Comparison of ENCODE assay signal across 9 cellular contexts in the genomic region with DNA sequence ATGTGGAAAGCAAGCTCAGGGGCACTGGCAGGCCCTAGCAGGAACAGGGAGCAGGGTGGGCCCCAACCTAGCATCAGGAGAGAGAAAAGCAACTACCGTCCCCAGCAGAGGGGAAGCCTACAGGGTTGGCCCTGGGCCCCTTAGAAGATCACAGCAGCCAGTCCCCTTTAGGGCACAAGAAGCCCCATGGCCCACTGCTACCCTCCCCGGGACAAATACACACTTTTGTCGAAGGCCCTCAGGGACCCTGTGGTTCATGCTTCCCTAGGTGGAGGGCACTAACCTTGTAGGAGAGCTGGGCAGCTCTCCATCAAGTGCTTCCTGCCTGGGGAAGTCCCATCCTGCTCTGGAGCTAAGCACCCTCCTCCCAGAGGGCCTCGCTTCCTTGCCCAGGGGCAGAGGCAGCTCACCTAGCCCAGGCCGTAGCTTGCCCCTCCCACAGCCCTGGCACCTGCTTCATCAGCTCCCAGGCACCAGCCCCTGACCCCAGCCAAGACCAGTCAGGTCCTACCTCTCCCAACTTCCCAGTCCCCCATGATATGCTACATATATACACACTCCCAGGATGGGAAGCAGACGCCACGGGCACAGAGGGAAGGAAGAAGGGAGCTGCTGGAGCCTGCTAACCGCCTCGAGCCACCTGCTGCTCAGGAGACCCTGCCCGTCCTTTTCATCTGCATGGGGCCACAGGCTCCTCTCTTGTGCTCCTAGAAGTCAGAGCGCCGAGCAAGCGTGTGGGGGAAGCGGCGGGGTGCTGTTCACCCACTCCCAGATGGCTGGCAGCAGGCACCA. TPM values are rescaled to one million over a fixed set of nuclear protein-coding genes. Genes with fewer than 3 reads are reported as not detected.
DNase-seq lines count a peak whose midpoint lies in the region; ATAC-seq and TF ChIP-seq lines count a peak whose summit lies in the region.
"Had no signal": no experiment of that assay in that cellular context is flagged by ENCODE, and none has a peak within 500 bp of the region (broad histone marks: within the 10 kb centered on the region; RNA-seq: fewer than 3 reads in every experiment).

No MANE protein-coding gene starts in this region.

- H3K9me2 ChIP-seq in neural cell (ENCODE audit: insufficient read depth, low read length), result no peaks in the 10 kb centered on the region

- H2AFZ ChIP-seq in neural cell (ENCODE audit: low read depth, low read length), result no peak overlapping the region

- TF ChIP-seq RAD21 in neural cell (conservative IDR thresholded peaks at IDR 0.05), result no peak

- peak in 1 of 3 donors; percentile 34 for DNase-seq in CD4-positive, CD25-positive, alpha-beta regulatory T cell
- DNase-seq in GM13976 (ENCODE audit: low spot score) (peak; percentile 47), lower leg skin (ENCODE audit: low spot score in 2 of 2) (no peak)
- DNase-seq in activated naive CD8-positive, alpha-beta T cell treated with anti-CD3 and anti-CD28 coated beads, Interleukin-2, amount 50 U/mL, for 24 hours, result no peak
- DNase-seq: activated CD4-positive, alpha-beta T cell treated with anti-CD3 and anti-CD28 coated beads for 1 hour had no signal

- H4K20me1 ChIP-seq in neural cell (ENCODE audit: insufficient read depth), result no peaks in the 10 kb centered on the region

- peaks cover 23% of the 10 kb centered on the region for H3K4me1 ChIP-seq in CD4-positive, CD25-positive, alpha-beta regulatory T cell (ENCODE audit: control insufficient read depth, insufficient read depth, low read length, poor library complexity, severe bottlenecking)

- peaks cover 5 to 61% (median 22%) of the 10 kb centered on the region in 4 donors for H3K4me1 Mint-ChIP-seq in CD4-positive, CD25-positive, alpha-beta regulatory T cell
- H3K4me1 Mint-ChIP-seq in activated naive CD8-positive, alpha-beta T cell treated with anti-CD3 and anti-CD28 coated beads, Interleukin-2, amount 50 U/mL, for 24 hours, result peaks cover 19% of the 10 kb centered on the region

- no peaks in the 10 kb centered on the region for H3K9me3 Mint-ChIP-seq in CD4-positive, CD25-positive, alpha-beta regulatory T cell
- no peaks in the 10 kb centered on the region for H3K9me3 Mint-ChIP-seq in activated naive CD8-positive, alpha-beta T cell treated with anti-CD3 and anti-CD28 coated beads, Interleukin-2, amount 50 U/mL, for 24 hours

- H3K36me3 ChIP-seq in CD4-positive, CD25-positive, alpha-beta regulatory T cell (ENCODE audit: control insufficient read depth, insufficient read depth, low read length), result peaks cover 75% of the 10 kb centered on the region
- H3K36me3 ChIP-seq in neural cell (ENCODE audit: insufficient read depth, low read length), result peaks cover 11% of the 10 kb centered on the region

- intact Hi-C loops in lower leg skin (cut with DNase I; ENCODE audit: low total_unique reads), result no loop called here

- peak overlapping the region; percentile 80 to 89 (median 89) for H3K27ac Mint-ChIP-seq in CD4-positive, CD25-positive, alpha-beta regulatory T cell
- peak overlapping the region; percentile 59 for H3K27ac Mint-ChIP-seq in activated naive CD8-positive, alpha-beta T cell treated with anti-CD3 and anti-CD28 coated beads, Interleukin-2, amount 50 U/mL, for 24 hours

- H3K4me3 ChIP-seq in CD4-positive, CD25-positive, alpha-beta regulatory T cell (ENCODE audit: low read depth, low read length), result no peak overlapping the region
- H3K4me3 ChIP-seq in neural cell (ENCODE audit: low read length) (no peak overlapping the region), lower leg skin (ENCODE audit: low read depth, poor library complexity, severe bottlenecking) (no peak overlapping the region)

- peaks cover 27% of the 10 kb centered on the region for H3K36me3 Mint-ChIP-seq in CD4-positive, CD25-positive, alpha-beta regulatory T cell
- H3K36me3 Mint-ChIP-seq in activated naive CD8-positive, alpha-beta T cell treated with anti-CD3 and anti-CD28 coated beads, Interleukin-2, amount 50 U/mL, for 24 hours (ENCODE audit: low read depth), result peaks cover 28% of the 10 kb centered on the region

- no peak overlapping the region for H3K4me2 ChIP-seq in neural cell (ENCODE audit: low read length)

- TF ChIP-seq EP300 in neural cell (conservative IDR thresholded peaks at IDR 0.05; ENCODE audit: poor library complexity, severe bottlenecking), result no peak

- in situ Hi-C loops in GM13976 (cut with MboI; ENCODE audit: low sequenced_read_pairs, unreplicated experiment), result no loop called here

- H3K79me2 ChIP-seq in neural cell (replicated peaks; ENCODE audit: insufficient read depth, low read length), result no peaks in the 10 kb centered on the region

- ATAC-seq in CD4-positive, CD25-positive, alpha-beta regulatory T cell (ENCODE audit: low read depth in 2 of 2), result no peak
- peak; percentile 5 for ATAC-seq in activated naive CD8-positive, alpha-beta T cell treated with anti-CD3 and anti-CD28 coated beads, Interleukin-2, amount 50 U/mL, for 24 hours
- ATAC-seq in HG03139 (IDR thresholded peaks at IDR 0.05; ENCODE audit: unreplicated experiment) (no peak), HG03097 (IDR thresholded peaks at IDR 0.05; ENCODE audit: low FRiP score, unreplicated experiment) (no peak), GM18858 (IDR thresholded peaks at IDR 0.05; ENCODE audit: unreplicated experiment) (no peak)

- no peaks in the 10 kb centered on the region for H3K27me3 Mint-ChIP-seq in CD4-positive, CD25-positive, alpha-beta regulatory T cell
- H3K27me3 Mint-ChIP-seq in activated naive CD8-positive, alpha-beta T cell treated with anti-CD3 and anti-CD28 coated beads, Interleukin-2, amount 50 U/mL, for 24 hours, result no peaks in the 10 kb centered on the region

- TF ChIP-seq CTCF in GM13976 (IDR thresholded peaks at IDR 0.05; ENCODE audit: borderline replicate concordance, control extremely low read depth, extremely low read depth, insufficient read depth, missing control alignments) (no peak), neural cell (IDR thresholded peaks at IDR 0.05; ENCODE audit: poor library complexity, severe bottlenecking) (no peak), lower leg skin (IDR thresholded peaks at IDR 0.05) (no peak)

- no peaks in the 10 kb centered on the region for H3F3A ChIP-seq in neural cell (ENCODE audit: insufficient read depth, low read length, poor library complexity, severe bottlenecking)

- H3K27ac ChIP-seq in CD4-positive, CD25-positive, alpha-beta regulatory T cell (ENCODE audit: insufficient read depth, low read length, poor library complexity, severe bottlenecking), result peak overlapping the region; percentile 47
- no peak overlapping the region for H3K27ac ChIP-seq in neural cell (ENCODE audit: low read length)

- peak overlapping the region in 2 of 4 donors; percentile 31 to 77 for H3K4me3 Mint-ChIP-seq in CD4-positive, CD25-positive, alpha-beta regulatory T cell
- no peak overlapping the region for H3K4me3 Mint-ChIP-seq in activated naive CD8-positive, alpha-beta T cell treated with anti-CD3 and anti-CD28 coated beads, Interleukin-2, amount 50 U/mL, for 24 hours

- WGBS in lower leg skin, 2 donors, result 62 to 71% methylated on average over 15 of the region's 15 CpGs

- TF ChIP-seq POLR2A in lower leg skin (IDR thresholded peaks at IDR 0.05), result no peak

- H3K9ac ChIP-seq in neural cell (ENCODE audit: low read length), result no peak overlapping the region

- H3K27me3 ChIP-seq in CD4-positive, CD25-positive, alpha-beta regulatory T cell (ENCODE audit: control insufficient read depth, insufficient read depth, low read length), result no peaks in the 10 kb centered on the region
- no peaks in the 10 kb centered on the region for H3K27me3 ChIP-seq in neural cell (ENCODE audit: insufficient read depth, low read depth, low read length)

- no peaks in the 10 kb centered on the region for H3K9me3 ChIP-seq in CD4-positive, CD25-positive, alpha-beta regulatory T cell (ENCODE audit: control insufficient read depth in 2 of 2, low read length in 2 of 2)
- H3K9me3 ChIP-seq in neural cell (ENCODE audit: low read length), result no peaks in the 10 kb centered on the region

TF ChIP-seq in neural cell, 6 proteins besides CTCF, POLR2A, EP300 and RAD21:
- TF ChIP-seq EZH2 (IDR thresholded peaks at IDR 0.05; ENCODE audit: borderline replicate concordance, insufficient read depth, low read length, poor library complexity, severe bottlenecking), result no peak
- TF ChIP-seq POLR2AphosphoS5 (IDR thresholded peaks at IDR 0.05), result peak; percentile 30

RNA-seq across cellular contexts. Expression of a gene that starts 20.1 kb away (rescaled TPM):
- 454 TPM for total RNA-seq in CD4-positive, CD25-positive, alpha-beta regulatory T cell
- 100 to 1,000 TPM; 260 to 381 (median 298) TPM for polyA plus RNA-seq in CD4-positive, CD25-positive, alpha-beta regulatory T cell
- 156 and 172 TPM in 2 replicates for polyA plus RNA-seq in neural cell
- polyA minus RNA-seq in neural cell, result 111 and 142 TPM in 2 replicates
- 100 to 1,000 TPM; 231 to 344 (median 282) TPM for total RNA-seq in lower leg skin

RNA-seq across cellular contexts. Expression of a gene that starts 29.9 kb away (rescaled TPM):
- total RNA-seq in CD4-positive, CD25-positive, alpha-beta regulatory T cell, result 285 TPM
- 10 to 100 TPM; 25.4 to 29.7 (median 25.7) TPM for polyA plus RNA-seq in CD4-positive, CD25-positive, alpha-beta regulatory T cell
- 31.9 TPM in 2 replicates for polyA plus RNA-seq in neural cell
- polyA minus RNA-seq in neural cell, result 65.1 and 69.4 TPM in 2 replicates
- 10 to 100 TPM; 53.1 to 79.9 (median 72.7) TPM for total RNA-seq in lower leg skin

RNA-seq across cellular contexts. Expression of a gene that starts 34.9 kb away (rescaled TPM):
- total RNA-seq in CD4-positive, CD25-positive, alpha-beta regulatory T cell, result 205 TPM
- polyA plus RNA-seq in CD4-positive, CD25-positive, alpha-beta regulatory T cell, result 10 to 100 TPM in 2 of 4 donors, 1 to 10 TPM in 2; 8.7 to 12.5 (median 10.2) TPM
- 63.5 and 71.3 TPM in 2 replicates for polyA plus RNA-seq in neural cell
- polyA minus RNA-seq in neural cell, result 65.4 and 77.4 TPM in 2 replicates
- 10 to 100 TPM; 52.0 to 90.6 (median 68.0) TPM for total RNA-seq in lower leg skin

RNA-seq across cellular contexts. Expression of a gene that starts 53.9 kb away (rescaled TPM):
- 58.4 TPM for total RNA-seq in CD4-positive, CD25-positive, alpha-beta regulatory T cell
- polyA plus RNA-seq in CD4-positive, CD25-positive, alpha-beta regulatory T cell, result 10 to 100 TPM; 61.6 to 72.7 (median 65.7) TPM
- polyA plus RNA-seq in neural cell, result 79.1 and 112 TPM in 2 replicates
- polyA minus RNA-seq in neural cell, result 30.7 and 30.9 TPM in 2 replicates
- 10 to 100 TPM; 24.8 to 42.2 (median 34.5) TPM for total RNA-seq in lower leg skin

RNA-seq across cellular contexts. Expression of a gene that starts 58.3 kb away (rescaled TPM):
- 6.3 TPM for total RNA-seq in CD4-positive, CD25-positive, alpha-beta regulatory T cell
- 10 to 100 TPM in 2 of 4 donors, 1 to 10 TPM in 2; 9.3 to 10.9 (median 10.0) TPM for polyA plus RNA-seq in CD4-positive, CD25-positive, alpha-beta regulatory T cell
- polyA plus RNA-seq in neural cell, result 94.4 and 95.0 TPM in 2 replicates
- 31.5 and 35.8 TPM in 2 replicates for polyA minus RNA-seq in neural cell
- 10 to 100 TPM; 15.3 to 24.2 (median 23.7) TPM for total RNA-seq in lower leg skin
